22 cellular contexts compared by ENCODE assay signal in the genomic region with DNA sequence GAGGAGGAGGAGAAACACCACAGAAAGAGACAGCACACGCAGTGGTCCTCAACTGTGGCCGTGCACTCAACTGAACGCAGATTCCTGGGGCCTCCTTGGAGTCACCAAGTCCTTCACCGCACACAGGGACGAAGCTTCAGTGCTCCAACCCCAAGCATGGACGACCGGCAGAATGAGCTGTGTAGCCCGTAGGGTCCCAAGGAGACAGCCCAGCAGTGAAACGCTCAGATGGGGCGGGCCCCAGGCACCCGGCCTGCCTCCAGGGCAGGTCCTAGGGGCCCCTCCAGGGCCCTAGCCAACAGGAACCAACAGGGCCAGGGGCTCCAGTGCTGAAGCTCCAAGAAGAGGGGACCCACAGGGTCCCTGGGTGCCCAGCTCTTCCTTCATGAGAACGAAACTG. TPM values are rescaled to one million over a fixed set of nuclear protein-coding genes. Genes with fewer than 3 reads are reported as not detected.
DNase-seq lines count a peak whose midpoint lies in the region; ATAC-seq, FAIRE-seq and TF ChIP-seq lines count a peak whose summit lies in the region.
"Had no signal": no experiment of that assay in that cellular context is flagged by ENCODE, and none has a peak within 500 bp of the region (broad histone marks: within the 10 kb centered on the region; RNA-seq: fewer than 3 reads in every experiment).

No MANE protein-coding gene starts in this region.

- dilution Hi-C loops in mammary epithelial cell (cut with HindIII; ENCODE audit: low sequenced_read_pairs): no loop called here

- H3K27ac Mint-ChIP-seq in CD8-positive, alpha-beta memory T cell: no peak overlapping the region

- no peaks in the 10 kb centered on the region for H3K4me1 Mint-ChIP-seq in CD8-positive, alpha-beta memory T cell

- H3K79me2 ChIP-seq in mammary epithelial cell (ENCODE audit: insufficient read depth, low read length) (no peaks in the 10 kb centered on the region), HepG2 (ENCODE audit: insufficient read depth, low read length) (no peaks in the 10 kb centered on the region)

- TF ChIP-seq POLR2A in breast epithelium (IDR thresholded peaks at IDR 0.05): no peak
- TF ChIP-seq POLR2A in HepG2 (IDR thresholded peaks at IDR 0.05; ENCODE audit: insufficient read depth in 1 of 2, low read depth in 2 of 2, low read length in 2 of 2): no peak

- H3K9ac ChIP-seq in mammary epithelial cell (ENCODE audit: insufficient read depth, low read length): no peak overlapping the region
- H3K9ac ChIP-seq in HepG2 (ENCODE audit: insufficient read depth, low read depth, low read length): no peak overlapping the region
- H3K9ac ChIP-seq: BLaER1 had no signal

- no peak for TF ChIP-seq RAD21 in HepG2 (CRISPR knock-in tag; IDR thresholded peaks at IDR 0.05)

- no peaks in the 10 kb centered on the region for H3K27me3 ChIP-seq in breast epithelium
- H3K27me3 ChIP-seq in mammary epithelial cell (ENCODE audit: insufficient read depth, low read length): no peaks in the 10 kb centered on the region
- H3K27me3 ChIP-seq in HepG2 (ENCODE audit: control insufficient read depth in 1 of 2, insufficient read depth in 2 of 2, low read length in 2 of 2): no peaks in the 10 kb centered on the region
- no peaks in the 10 kb centered on the region for H3K27me3 ChIP-seq in psoas muscle (ENCODE audit: insufficient read depth in 3 of 3, low read length in 2 of 3)
- H3K27me3 ChIP-seq in CD8-positive, alpha-beta memory T cell (ENCODE audit: insufficient read depth, low read length, poor library complexity, severe bottlenecking): no peaks in the 10 kb centered on the region
- H3K27me3 ChIP-seq: BLaER1, SJSA1 had no signal

- no peak overlapping the region for H3K4me2 ChIP-seq in mammary epithelial cell (ENCODE audit: insufficient read depth, low read depth, low read length)
- H3K4me2 ChIP-seq in HepG2 (ENCODE audit: low read depth, low read length): no peak overlapping the region
- H3K4me2 ChIP-seq: BLaER1, PC-9 had no signal

- H4K20me1 ChIP-seq in mammary epithelial cell (ENCODE audit: insufficient read depth, low read length) (no peaks in the 10 kb centered on the region), HepG2 (ENCODE audit: insufficient read depth, low read length) (no peaks in the 10 kb centered on the region)

- intact Hi-C loops in breast epithelium (cut with DNase I; ENCODE audit: low total_unique reads): no loop called here
- intact Hi-C loops in mammary epithelial cell (cut with micrococcal nuclease): no loop called here
- intact Hi-C loops in HepG2 (cut with micrococcal nuclease; ENCODE audit: unreplicated experiment): no loop called here
- intact Hi-C loops in psoas muscle (cut with DNase I): no loop called here

- H3K9me3 Mint-ChIP-seq in CD8-positive, alpha-beta memory T cell: peaks cover 4 to 13% (median 10%) of the 10 kb centered on the region in 5 donors

- in situ Hi-C loops in mammary epithelial cell (cut with MboI; ENCODE audit: low sequenced_read_pairs in 2 of 2): no loop called here
- in situ Hi-C loops in HepG2 (cut with HindIII; ENCODE audit: extremely low pct_ligation_motif_present, low pct_unique_long_range_greater_than_20kb): no loop called here

- H3K36me3 ChIP-seq in breast epithelium (no peaks in the 10 kb centered on the region), mammary epithelial cell (ENCODE audit: insufficient read depth, low read length) (no peaks in the 10 kb centered on the region), HepG2 (replicated peaks in 1 of 2; ENCODE audit: control insufficient read depth in 1 of 2, insufficient read depth in 2 of 2, low read length in 2 of 2) (no peaks in the 10 kb centered on the region), psoas muscle (ENCODE audit: insufficient read depth in 1 of 2, low read depth in 1 of 2) (no peaks in the 10 kb centered on the region)
- H3K36me3 ChIP-seq in CD8-positive, alpha-beta memory T cell (ENCODE audit: insufficient read depth, low read length): no peaks in the 10 kb centered on the region
- H3K36me3 ChIP-seq: SJSA1 had no signal

- H3K36me3 Mint-ChIP-seq in CD8-positive, alpha-beta memory T cell: peaks cover 4 to 11% (median 7%) of the 10 kb centered on the region in 3 donors

- no peak for TF ChIP-seq EP300 in HepG2 (IDR thresholded peaks at IDR 0.05; ENCODE audit: low read depth in 2 of 2, low read length in 2 of 2)
- TF ChIP-seq EP300 in HepG2 (CRISPR knock-in tag; IDR thresholded peaks at IDR 0.05; ENCODE audit: borderline replicate concordance): no peak

- H3K27ac ChIP-seq in breast epithelium (peak overlapping the region; percentile 68 to 92), mammary epithelial cell (ENCODE audit: insufficient read depth, low read depth, low read length) (no peak overlapping the region), HepG2 (ENCODE audit: extremely low read length, insufficient read depth, low read length) (no peak overlapping the region), psoas muscle (peak overlapping the region; percentile 83)
- H3K27ac ChIP-seq in CD8-positive, alpha-beta memory T cell (ENCODE audit: low read depth, low read length): no peak overlapping the region
- H3K27ac ChIP-seq: BLaER1, PC-9, SJSA1 had no signal

- FAIRE-seq in HepG2 (lab: Jason Lieb, UNC): no peak
- FAIRE-seq: GM12892 had no signal

- POLR2A ChIA-PET in HepG2 (lab: Yijun Ruan, JAX): no interaction called here
- POLR2A ChIA-PET in CD8-positive, alpha-beta memory T cell (lab: Charles Lee): no interaction called here

- BruUV-seq in mammary epithelial cell (replicated peaks; lab: Mats Ljungman, UMichigan): no TSS peak
- no TSS peak for BruUV-seq in HepG2 (replicated peaks; lab: Mats Ljungman, UMichigan)

- H3K4me3 Mint-ChIP-seq in CD8-positive, alpha-beta memory T cell: no peak overlapping the region

- H3K4me3 ChIP-seq in breast epithelium (no peak overlapping the region), mammary epithelial cell (replicated peaks in 1 of 3; ENCODE audit: insufficient read depth in 1 of 3, low read depth in 2 of 3, low read length in 3 of 3) (no peak overlapping the region), HepG2 (replicated peaks in 1 of 3; ENCODE audit: insufficient read depth in 1 of 3, low read depth in 2 of 3, low read length in 3 of 3) (no peak overlapping the region), psoas muscle (no peak overlapping the region)
- no peak overlapping the region for H3K4me3 ChIP-seq in CD8-positive, alpha-beta memory T cell (ENCODE audit: low read length)
- H3K4me3 ChIP-seq: BLaER1, PC-9, SJSA1 had no signal

- peaks cover 0 to 10% of the 10 kb centered on the region in 2 donors for H3K9me3 ChIP-seq in breast epithelium
- H3K9me3 ChIP-seq in mammary epithelial cell (replicated peaks; ENCODE audit: insufficient read depth, low read length): peaks cover 10% of the 10 kb centered on the region
- peaks cover 8% of the 10 kb centered on the region for H3K9me3 ChIP-seq in HepG2 (ENCODE audit: low read length)
- peaks cover 4% of the 10 kb centered on the region for H3K9me3 ChIP-seq in psoas muscle
- H3K9me3 ChIP-seq in CD8-positive, alpha-beta memory T cell (ENCODE audit: low read length): peaks cover 4% of the 10 kb centered on the region

- no peaks in the 10 kb centered on the region for H3K27me3 Mint-ChIP-seq in CD8-positive, alpha-beta memory T cell

- no peak for DNase-seq in breast epithelium (ENCODE audit: low spot score in 2 of 2)
- DNase-seq in mammary epithelial cell: no peak
- no peak for DNase-seq in HepG2 (ENCODE audit: low spot score)
- peak; percentile 7 to 33 for DNase-seq in psoas muscle
- no peak for DNase-seq in AG20443 (ENCODE audit: low spot score)
- DNase-seq in GM03348 (ENCODE audit: low spot score): no peak
- DNase-seq in CD8-positive, alpha-beta memory T cell: no peak
- no peak for DNase-seq in left lobe of liver (ENCODE audit: low spot score)
- DNase-seq: 8988T, DMS 273 treated with DMSO at 0.1 percent for 48 hours, GF-D8, KG1, NCI-H1048, NCI-H1436 treated with DMSO at 0.1 percent for 48 hours, NCI-H2081, NCI-H748 treated with DMSO at 0.1 percent for 48 hours, PC-9 had no signal

- H2AFZ ChIP-seq in mammary epithelial cell (ENCODE audit: low read depth, low read length): no peak overlapping the region
- H2AFZ ChIP-seq in HepG2 (ENCODE audit: low read length): no peak overlapping the region
- H2AFZ ChIP-seq: PC-9 had no signal

- no peak for TF ChIP-seq CTCF in breast epithelium (IDR thresholded peaks at IDR 0.05)
- TF ChIP-seq CTCF in mammary epithelial cell (conservative IDR thresholded peaks at IDR 0.05 in 1 of 2, IDR thresholded peaks at IDR 0.05 in 1 of 2; ENCODE audit: extremely low read depth in 1 of 2, insufficient read depth in 1 of 2, low read depth in 1 of 2, low read length in 2 of 2): no peak
- TF ChIP-seq CTCF in HepG2 (CRISPR knock-in tag; IDR thresholded peaks at IDR 0.05): no peak
- no peak for TF ChIP-seq CTCF in psoas muscle (IDR thresholded peaks at IDR 0.05)

- H3K4me1 ChIP-seq in breast epithelium (no peaks in the 10 kb centered on the region), mammary epithelial cell (ENCODE audit: insufficient read depth, low read length) (peaks cover 13% of the 10 kb centered on the region), HepG2 (ENCODE audit: insufficient read depth, low read length) (peaks cover 33% of the 10 kb centered on the region), psoas muscle (peaks cover 22% of the 10 kb centered on the region)
- no peaks in the 10 kb centered on the region for H3K4me1 ChIP-seq in CD8-positive, alpha-beta memory T cell (ENCODE audit: insufficient read depth, low read length)
- H3K4me1 ChIP-seq: SJSA1 had no signal

- 100% methylated on average over 4 of the region's 12 CpGs for WGBS in mammary epithelial cell (ENCODE audit: low coverage, missing lambda C conversion rate)
- WGBS in HepG2 (ENCODE audit: low lambda C conversion rate): 93% methylated on average over 12 of the region's 12 CpGs
- WGBS in psoas muscle, 3 donors: 93 to 98% (median 95%) methylated on average over 12 of the region's 12 CpGs

- peak; percentile 26; the same call in 1 of the 3 replicates for ATAC-seq in HepG2
- no peak for ATAC-seq in psoas muscle
- no peak for ATAC-seq in left lobe of liver
- ATAC-seq: HCT116 had no signal

- CTCF ChIA-PET in mammary epithelial cell (lab: Charles Lee; ENCODE audit: low non-redundant PET): no interaction called here
- CTCF ChIA-PET in HepG2 (lab: Yijun Ruan, JAX; ENCODE audit: low intra/inter-chr PET ratio, low total read pairs): no interaction called here
- CTCF ChIA-PET in CD8-positive, alpha-beta memory T cell (lab: Charles Lee): no interaction called here

RNA-seq across cellular contexts. Expression of a gene that starts 13.2 kb away (rescaled TPM):
- total RNA-seq in breast epithelium (10 to 100 TPM in 2 of 3 donors, 1 to 10 TPM in 1; 8.8 to 25.6 (median 12.8) TPM), mammary epithelial cell (10 to 100 TPM; 13.3 to 17.8 TPM), HepG2 (2016; rRNA removed; fragmentation: Illumina TruSeq; extraction: Trizol) (4.4 and 6.2 TPM in 2 replicates), psoas muscle (10 to 100 TPM; 12.6 to 42.9 (median 30.4) TPM), left lobe of liver (12.9 TPM)
- polyA plus RNA-seq in mammary epithelial cell (16.5 TPM), HepG2 (2011; rRNA removed) (6.5 and 7.2 TPM in 2 replicates), psoas muscle (10 to 100 TPM in 2 of 3 donors, 1 to 10 TPM in 1; 3.9 to 19.4 (median 12.6) TPM)
- polyA minus RNA-seq in mammary epithelial cell: 10.5 TPM
- 8.6 and 11.9 TPM in 2 replicates for total RNA-seq in HepG2 (2016; cell fraction: cytosol; rRNA removed; fragmentation: Illumina TruSeq; extraction: Trizol; ENCODE audit: low read depth)
- 6.2 and 7.4 TPM in 2 replicates for total RNA-seq in HepG2 (2016; cell fraction: insoluble cytoplasmic fraction; rRNA removed; fragmentation: Illumina TruSeq; extraction: Trizol)
- 18.5 and 22.6 TPM in 2 replicates for total RNA-seq in HepG2 (2016; cell fraction: membrane; rRNA removed; fragmentation: Illumina TruSeq; extraction: Trizol)
- 3.7 TPM in 2 replicates for total RNA-seq in HepG2 (2016; cell fraction: nucleus; rRNA removed; fragmentation: Illumina TruSeq; extraction: Trizol)
- 5.7 and 9.9 TPM in 2 replicates for polyA plus RNA-seq in HepG2 (2011; cell fraction: cytosol; rRNA removed)
- polyA plus RNA-seq in HepG2 (2011; cell fraction: nucleus; rRNA removed): 10.8 and 12.6 TPM in 2 replicates
- 6.2 and 7.3 TPM in 2 replicates for polyA plus RNA-seq in HepG2 (2012)
- polyA plus RNA-seq in HepG2 (2016; cell fraction: cytosol; fragmentation: Illumina TruSeq; extraction: Trizol; ENCODE audit: low read depth): 25.0 and 26.7 TPM in 2 replicates
- polyA plus RNA-seq in HepG2 (2016; cell fraction: insoluble cytoplasmic fraction; fragmentation: Illumina TruSeq; extraction: Trizol; ENCODE audit: low read depth): 7.0 and 7.6 TPM in 2 replicates
- 27.5 and 28.9 TPM in 2 replicates for polyA plus RNA-seq in HepG2 (2016; cell fraction: membrane; fragmentation: Illumina TruSeq; extraction: Trizol; ENCODE audit: low read depth)
- 8.7 and 12.0 TPM in 2 replicates for polyA plus RNA-seq in HepG2 (2016; cell fraction: nucleus; fragmentation: Illumina TruSeq; extraction: Trizol; ENCODE audit: insufficient read depth, low read depth)
- polyA minus RNA-seq in HepG2 (2011; rRNA and poly(A)+ RNA removed; ENCODE audit: low replicate concordance): 3.1 and 8.9 TPM in 2 replicates
- polyA minus RNA-seq in HepG2 (2011; cell fraction: cytosol; rRNA and poly(A)+ RNA removed): 1.4 and 3.2 TPM in 2 replicates
- polyA minus RNA-seq in HepG2 (2011; cell fraction: nucleus; rRNA and poly(A)+ RNA removed): 2.7 TPM in 2 replicates
- 1 to 10 TPM; 3.2 to 4.0 TPM for total RNA-seq in CD8-positive, alpha-beta memory T cell
- polyA plus RNA-seq in CD8-positive, alpha-beta memory T cell: 4.3 TPM

RNA-seq across cellular contexts. Expression of a gene that starts 31.2 kb away (rescaled TPM):
- total RNA-seq in breast epithelium: 10 to 100 TPM; 10.4 to 22.1 (median 18.0) TPM
- total RNA-seq in mammary epithelial cell: 10 to 100 TPM; 16.7 to 44.5 TPM
- 27.2 TPM for polyA plus RNA-seq in mammary epithelial cell
- 52.6 TPM for polyA minus RNA-seq in mammary epithelial cell
- total RNA-seq in HepG2 (2016; rRNA removed; fragmentation: Illumina TruSeq; extraction: Trizol): 28.2 and 36.1 TPM in 2 replicates
- 5.3 and 7.1 TPM in 2 replicates for total RNA-seq in HepG2 (2016; cell fraction: cytosol; rRNA removed; fragmentation: Illumina TruSeq; extraction: Trizol; ENCODE audit: low read depth)
- 27.6 and 34.8 TPM in 2 replicates for total RNA-seq in HepG2 (2016; cell fraction: insoluble cytoplasmic fraction; rRNA removed; fragmentation: Illumina TruSeq; extraction: Trizol)
- total RNA-seq in HepG2 (2016; cell fraction: membrane; rRNA removed; fragmentation: Illumina TruSeq; extraction: Trizol): 17.5 and 18.4 TPM in 2 replicates
- total RNA-seq in HepG2 (2016; cell fraction: nucleus; rRNA removed; fragmentation: Illumina TruSeq; extraction: Trizol): 16.5 and 21.0 TPM in 2 replicates
- polyA plus RNA-seq in HepG2 (2011; rRNA removed): 22.1 and 22.4 TPM in 2 replicates
- polyA plus RNA-seq in HepG2 (2011; cell fraction: cytosol; rRNA removed): 17.7 and 18.3 TPM in 2 replicates
- 34.0 and 36.3 TPM in 2 replicates for polyA plus RNA-seq in HepG2 (2011; cell fraction: nucleus; rRNA removed)
- 27.4 and 37.9 TPM in 2 replicates for polyA plus RNA-seq in HepG2 (2012)
- 6.9 and 7.2 TPM in 2 replicates for polyA plus RNA-seq in HepG2 (2016; cell fraction: cytosol; fragmentation: Illumina TruSeq; extraction: Trizol; ENCODE audit: low read depth)
- polyA plus RNA-seq in HepG2 (2016; cell fraction: insoluble cytoplasmic fraction; fragmentation: Illumina TruSeq; extraction: Trizol; ENCODE audit: low read depth): 54.4 and 62.2 TPM in 2 replicates
- polyA plus RNA-seq in HepG2 (2016; cell fraction: membrane; fragmentation: Illumina TruSeq; extraction: Trizol; ENCODE audit: low read depth): 14.4 and 14.9 TPM in 2 replicates
- 57.5 and 59.5 TPM in 2 replicates for polyA plus RNA-seq in HepG2 (2016; cell fraction: nucleus; fragmentation: Illumina TruSeq; extraction: Trizol; ENCODE audit: insufficient read depth, low read depth)
- 13.3 and 23.3 TPM in 2 replicates for polyA minus RNA-seq in HepG2 (2011; rRNA and poly(A)+ RNA removed; ENCODE audit: low replicate concordance)
- 11.0 and 11.2 TPM in 2 replicates for polyA minus RNA-seq in HepG2 (2011; cell fraction: cytosol; rRNA and poly(A)+ RNA removed)
- polyA minus RNA-seq in HepG2 (2011; cell fraction: nucleus; rRNA and poly(A)+ RNA removed): 9.8 and 12.2 TPM in 2 replicates
- 10 to 100 TPM in 2 of 4 donors, 1 to 10 TPM in 2; 7.9 to 12.7 (median 9.9) TPM for total RNA-seq in psoas muscle
- 10 to 100 TPM in 2 of 3 donors, 1 to 10 TPM in 1; 5.0 to 15.7 (median 10.6) TPM for polyA plus RNA-seq in psoas muscle
- 10 to 100 TPM; 39.0 to 39.9 TPM for total RNA-seq in CD8-positive, alpha-beta memory T cell
- 20.7 TPM for polyA plus RNA-seq in CD8-positive, alpha-beta memory T cell
- 14.0 TPM for total RNA-seq in left lobe of liver

RNA-seq across cellular contexts. Expression of a gene that starts 37.0 kb away (rescaled TPM):
- 100 to 1,000 TPM in 1 of 3 donors, 10 to 100 TPM in 2; 74.2 to 118 (median 83.9) TPM for total RNA-seq in breast epithelium
- total RNA-seq in mammary epithelial cell: 10 to 100 TPM; 62.2 to 68.4 TPM
- 71.9 TPM for polyA plus RNA-seq in mammary epithelial cell
- polyA minus RNA-seq in mammary epithelial cell: 71.2 TPM
- total RNA-seq in HepG2 (2016; rRNA removed; fragmentation: Illumina TruSeq; extraction: Trizol): 86.2 and 88.8 TPM in 2 replicates
- 59.9 and 62.3 TPM in 2 replicates for total RNA-seq in HepG2 (2016; cell fraction: cytosol; rRNA removed; fragmentation: Illumina TruSeq; extraction: Trizol; ENCODE audit: low read depth)
- 80.2 and 87.6 TPM in 2 replicates for total RNA-seq in HepG2 (2016; cell fraction: insoluble cytoplasmic fraction; rRNA removed; fragmentation: Illumina TruSeq; extraction: Trizol)
- total RNA-seq in HepG2 (2016; cell fraction: membrane; rRNA removed; fragmentation: Illumina TruSeq; extraction: Trizol): 148 and 149 TPM in 2 replicates
- 45.2 and 55.4 TPM in 2 replicates for total RNA-seq in HepG2 (2016; cell fraction: nucleus; rRNA removed; fragmentation: Illumina TruSeq; extraction: Trizol)
- 153 and 155 TPM in 2 replicates for polyA plus RNA-seq in HepG2 (2011; rRNA removed)
- polyA plus RNA-seq in HepG2 (2011; cell fraction: cytosol; rRNA removed): 121 and 131 TPM in 2 replicates
- 186 and 214 TPM in 2 replicates for polyA plus RNA-seq in HepG2 (2011; cell fraction: nucleus; rRNA removed)
- polyA plus RNA-seq in HepG2 (2012): 124 and 164 TPM in 2 replicates
- 65.9 and 70.7 TPM in 2 replicates for polyA plus RNA-seq in HepG2 (2016; cell fraction: cytosol; fragmentation: Illumina TruSeq; extraction: Trizol; ENCODE audit: low read depth)
- 89.4 and 101 TPM in 2 replicates for polyA plus RNA-seq in HepG2 (2016; cell fraction: insoluble cytoplasmic fraction; fragmentation: Illumina TruSeq; extraction: Trizol; ENCODE audit: low read depth)
- 129 and 138 TPM in 2 replicates for polyA plus RNA-seq in HepG2 (2016; cell fraction: membrane; fragmentation: Illumina TruSeq; extraction: Trizol; ENCODE audit: low read depth)
- 81.4 and 81.5 TPM in 2 replicates for polyA plus RNA-seq in HepG2 (2016; cell fraction: nucleus; fragmentation: Illumina TruSeq; extraction: Trizol; ENCODE audit: insufficient read depth, low read depth)
- polyA minus RNA-seq in HepG2 (2011; rRNA and poly(A)+ RNA removed; ENCODE audit: low replicate concordance): 68.7 and 113 TPM in 2 replicates
- polyA minus RNA-seq in HepG2 (2011; cell fraction: cytosol; rRNA and poly(A)+ RNA removed): 60.7 and 64.4 TPM in 2 replicates
- polyA minus RNA-seq in HepG2 (2011; cell fraction: nucleus; rRNA and poly(A)+ RNA removed): 61.5 and 68.1 TPM in 2 replicates
- 10 to 100 TPM; 25.1 to 35.7 (median 30.9) TPM for total RNA-seq in psoas muscle
- 10 to 100 TPM; 21.4 to 62.7 (median 43.5) TPM for polyA plus RNA-seq in psoas muscle
- total RNA-seq in CD8-positive, alpha-beta memory T cell: 10 to 100 TPM; 49.1 to 50.1 TPM
- polyA plus RNA-seq in CD8-positive, alpha-beta memory T cell: 41.9 TPM
- 26.6 TPM for total RNA-seq in left lobe of liver

RNA-seq across cellular contexts. Expression of a gene that starts 50.1 kb away (rescaled TPM):
- total RNA-seq in breast epithelium (1 to 10 TPM; 4.5 to 9.4 (median 7.2) TPM), mammary epithelial cell (1 to 10 TPM; 2.2 to 4.2 TPM), HepG2 (2016; rRNA removed; fragmentation: Illumina TruSeq; extraction: Trizol) (12.2 and 22.0 TPM in 2 replicates), psoas muscle (10 to 100 TPM in 3 of 4 donors, 1 to 10 TPM in 1; 5.9 to 22.3 (median 18.1) TPM), left lobe of liver (64.1 TPM)
- polyA plus RNA-seq in mammary epithelial cell (0.14 TPM), HepG2 (2011; rRNA removed) (3.5 and 5.7 TPM in 2 replicates), psoas muscle (10 to 100 TPM in 1 of 3 donors, 1 to 10 TPM in 2; 6.1 to 10.1 (median 8.1) TPM)
- polyA minus RNA-seq in mammary epithelial cell: not detected
- total RNA-seq in HepG2 (2016; cell fraction: cytosol; rRNA removed; fragmentation: Illumina TruSeq; extraction: Trizol; ENCODE audit: low read depth): 9.6 and 10.3 TPM in 2 replicates
- total RNA-seq in HepG2 (2016; cell fraction: insoluble cytoplasmic fraction; rRNA removed; fragmentation: Illumina TruSeq; extraction: Trizol): 12.7 and 23.9 TPM in 2 replicates
- total RNA-seq in HepG2 (2016; cell fraction: membrane; rRNA removed; fragmentation: Illumina TruSeq; extraction: Trizol): 17.0 and 17.4 TPM in 2 replicates
- total RNA-seq in HepG2 (2016; cell fraction: nucleus; rRNA removed; fragmentation: Illumina TruSeq; extraction: Trizol): 29.1 and 32.3 TPM in 2 replicates
- 1.9 and 2.0 TPM in 2 replicates for polyA plus RNA-seq in HepG2 (2011; cell fraction: cytosol; rRNA removed)
- 27.8 and 27.9 TPM in 2 replicates for polyA plus RNA-seq in HepG2 (2011; cell fraction: nucleus; rRNA removed)
- polyA plus RNA-seq in HepG2 (2012): 48.6 and 58.1 TPM in 2 replicates
- polyA plus RNA-seq in HepG2 (2016; cell fraction: cytosol; fragmentation: Illumina TruSeq; extraction: Trizol; ENCODE audit: low read depth): 21.3 and 21.5 TPM in 2 replicates
- 52.3 and 61.0 TPM in 2 replicates for polyA plus RNA-seq in HepG2 (2016; cell fraction: insoluble cytoplasmic fraction; fragmentation: Illumina TruSeq; extraction: Trizol; ENCODE audit: low read depth)
- 23.7 and 26.9 TPM in 2 replicates for polyA plus RNA-seq in HepG2 (2016; cell fraction: membrane; fragmentation: Illumina TruSeq; extraction: Trizol; ENCODE audit: low read depth)
- 78.1 and 80.9 TPM in 2 replicates for polyA plus RNA-seq in HepG2 (2016; cell fraction: nucleus; fragmentation: Illumina TruSeq; extraction: Trizol; ENCODE audit: insufficient read depth, low read depth)
- 1.6 and 9.2 TPM in 2 replicates for polyA minus RNA-seq in HepG2 (2011; rRNA and poly(A)+ RNA removed; ENCODE audit: low replicate concordance)
- 17.1 and 26.0 TPM in 2 replicates for polyA minus RNA-seq in HepG2 (2011; cell fraction: cytosol; rRNA and poly(A)+ RNA removed)
- 24.3 and 29.1 TPM in 2 replicates for polyA minus RNA-seq in HepG2 (2011; cell fraction: nucleus; rRNA and poly(A)+ RNA removed)
- total RNA-seq in CD8-positive, alpha-beta memory T cell: 1 to 10 TPM; 1.3 to 2.3 TPM
- 0.79 TPM for polyA plus RNA-seq in CD8-positive, alpha-beta memory T cell
- total RNA-seq: Daoy had no signal

Comparison
In these comparisons a context has a peak if more than half of its experiments do, and no peak if none do; other contexts are left out.
1. H3K27ac ChIP-seq: peak in breast epithelium (2 of 2) and psoas muscle (single experiment); none in mammary epithelial cell (single experiment), HepG2 (single experiment) and CD8-positive, alpha-beta memory T cell (single experiment).
2. DNase-seq: peak in psoas muscle (2 of 2); none in breast epithelium (0 of 2), mammary epithelial cell (single experiment), HepG2 (single experiment), AG20443 (single experiment), GM03348 (single experiment), CD8-positive, alpha-beta memory T cell (0 of 5) and left lobe of liver (single experiment).